9 cellular contexts compared by ENCODE assay signal in the genomic region with DNA sequence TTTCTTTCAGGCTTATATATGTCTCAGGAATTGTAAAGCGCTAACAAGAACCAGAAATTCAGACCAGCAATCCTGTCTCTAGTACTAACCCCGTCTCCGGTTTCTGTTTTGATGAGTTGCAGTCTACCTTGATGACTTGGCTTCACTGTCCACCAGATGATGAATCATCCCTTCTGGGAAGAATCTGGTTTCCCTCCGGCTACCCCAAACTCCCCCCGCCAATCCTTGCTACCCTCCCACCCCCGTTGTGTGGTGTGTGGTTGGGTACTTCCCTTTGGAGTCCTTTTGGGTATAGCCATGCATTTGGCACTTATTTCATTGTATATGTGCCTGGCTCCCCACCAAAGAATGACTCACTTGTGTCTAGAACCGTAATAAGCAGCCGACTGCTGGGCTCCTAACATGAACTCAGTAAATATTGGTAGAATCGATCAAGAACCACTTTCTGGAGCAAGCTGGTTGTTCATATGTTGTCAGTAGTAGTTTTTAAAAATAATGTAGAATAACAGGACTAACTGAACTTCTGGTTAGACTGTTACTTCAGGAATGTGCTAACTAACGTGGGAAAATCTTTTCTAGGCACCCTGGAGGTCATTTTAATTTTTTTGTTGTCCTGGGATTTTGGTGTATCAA. TPM values are rescaled to one million over a fixed set of nuclear protein-coding genes. Genes with fewer than 3 reads are reported as not detected.
DNase-seq lines count a peak whose midpoint lies in the region; ATAC-seq and TF ChIP-seq lines count a peak whose summit lies in the region.
"Had no signal": no experiment of that assay in that cellular context is flagged by ENCODE, and none has a peak within 500 bp of the region (broad histone marks: within the 10 kb centered on the region; RNA-seq: fewer than 3 reads in every experiment).

No MANE protein-coding gene starts in this region.

- intact Hi-C loops in posterior vena cava (cut with DNase I): no loop called here

- peaks cover 1% of the 10 kb centered on the region for H3K27me3 Mint-ChIP-seq in mesothelial cell of epicardium (ENCODE audit: low read depth)

- H3K27me3 ChIP-seq in adipocyte (replicated peaks; ENCODE audit: control insufficient read depth, insufficient read depth, low read length): no peaks in the 10 kb centered on the region

- ATAC-seq in HG03159 (IDR thresholded peaks at IDR 0.05; ENCODE audit: unreplicated experiment): no peak

- H3K9me3 ChIP-seq in adipocyte (ENCODE audit: control insufficient read depth, low read length): no peaks in the 10 kb centered on the region

- H3K36me3 Mint-ChIP-seq in mesothelial cell of epicardium: no peaks in the 10 kb centered on the region

- TF ChIP-seq CTCF in mesothelial cell of epicardium (IDR thresholded peaks at IDR 0.05; ENCODE audit: unreplicated experiment): no peak

- peak overlapping the region; percentile 69 for H3K9ac ChIP-seq in adipocyte (ENCODE audit: low read length)

- peaks cover 73% of the 10 kb centered on the region for H3K4me1 ChIP-seq in adipocyte (ENCODE audit: control insufficient read depth, insufficient read depth, low read length)

- no peak overlapping the region for H3K4me3 ChIP-seq in adipocyte (ENCODE audit: low read length)

- H3K9me3 Mint-ChIP-seq in mesothelial cell of epicardium: no peaks in the 10 kb centered on the region

- H3K27ac Mint-ChIP-seq in mesothelial cell of epicardium: peak overlapping the region; percentile 89

- peaks cover 47% of the 10 kb centered on the region for H3K4me1 Mint-ChIP-seq in mesothelial cell of epicardium

- no peak overlapping the region for H3K4me3 Mint-ChIP-seq in mesothelial cell of epicardium

- DNase-seq in AML-193 (lab: John Stamatoyannopoulos, UW) (peak; percentile 85 to 86), HPDE6-E6E7 (ENCODE audit: extremely low spot score) (peak; percentile 94), adipocyte (ENCODE audit: low read depth) (peak; percentile 95), mesothelial cell of epicardium (ENCODE audit: low spot score in 2 of 2, unreplicated experiment in 2 of 2) (no peak), cerebellum (ENCODE audit: low spot score) (no peak), NCI-H1092 treated with DMSO at 0.1 percent for 48 hours (lab: John Stamatoyannopoulos, UW) (no peak), posterior vena cava (ENCODE audit: low spot score) (no peak)
- DNase-seq: H7 had no signal

- no peaks in the 10 kb centered on the region for H3K36me3 ChIP-seq in adipocyte (ENCODE audit: control insufficient read depth, insufficient read depth, low read length, severe bottlenecking)

RNA-seq across cellular contexts. Expression of a gene that starts 8.3 kb away (rescaled TPM):
- 339 to 354 TPM (median 345 TPM) in 3 replicates for total RNA-seq in mesothelial cell of epicardium
- 23.3 TPM for total RNA-seq in cerebellum
- 100 to 1,000 TPM; 173 to 286 TPM for total RNA-seq in posterior vena cava

Comparison
In these comparisons a context has a peak if more than half of its experiments do, and no peak if none do; other contexts are left out.
1. DNase-seq: peak in AML-193 (2 of 2), HPDE6-E6E7 (single experiment) and adipocyte (single experiment); none in mesothelial cell of epicardium (0 of 2), cerebellum (single experiment), NCI-H1092 treated with DMSO at 0.1 percent for 48 hours (single experiment) and posterior vena cava (single experiment).